1 cellular context compared by ENCODE assay signal in genomic region chr14:103504991-103505565, GRCh38.
TF ChIP-seq lines count a peak whose summit lies in the region.

No MANE protein-coding gene starts in this region.

TF ChIP-seq in K562, 482 proteins besides CTCF, POLR2A, EP300 and RAD21:
- no peak for TF ChIP-seq CCNT2 (IDR thresholded peaks at IDR 0.05; ENCODE audit: borderline replicate concordance, extremely low read depth, insufficient read length, low read depth, low read length)
- no peak for TF ChIP-seq HOXB6 (CRISPR knock-in tag; IDR thresholded peaks at IDR 0.05; ENCODE audit: borderline replicate concordance)
- no peak for TF ChIP-seq XRCC5 (IDR thresholded peaks at IDR 0.05; ENCODE audit: low read depth, low read length)
- TF ChIP-seq DEAF1 (CRISPR knock-in tag; IDR thresholded peaks at IDR 0.05), result no peak
- TF ChIP-seq HMGXB4 (CRISPR knock-in tag; IDR thresholded peaks at IDR 0.05), result no peak
- no peak for TF ChIP-seq KLF6 (CRISPR knock-in tag; IDR thresholded peaks at IDR 0.05; ENCODE audit: borderline replicate concordance)
- no peak for TF ChIP-seq ZSCAN29 (IDR thresholded peaks at IDR 0.05)
- no peak for TF ChIP-seq MIER1 (IDR thresholded peaks at IDR 0.05; ENCODE audit: low read depth)
- TF ChIP-seq ZNF395 (CRISPR knock-in tag; IDR thresholded peaks at IDR 0.05), result no peak
- TF ChIP-seq CHCHD3 (CRISPR knock-in tag; IDR thresholded peaks at IDR 0.05), result no peak
TF ChIP-seq in K562: peak in this region for 0.
